Comparison of ENCODE assay signal across 8 cellular contexts in genomic region chr17:39926588-39927100, GRCh38. TPM values are rescaled to one million over a fixed set of nuclear protein-coding genes. Genes with fewer than 3 reads are reported as not detected.
DNase-seq lines count a peak whose midpoint lies in the region; ATAC-seq and TF ChIP-seq lines count a peak whose summit lies in the region.

No MANE protein-coding gene starts in this region.

- CTCF ChIA-PET in activated CD4-positive, alpha-beta T cell treated with anti-CD3 and anti-CD28 coated beads, Interleukin-2, amount 10 ng/mL, durations not matched to agents 7 days and 5 days (lab: Charles Lee), result interaction anchor here (0.5 to 1.6 kb wide), 7 partner anchors 11 to 308 kb away, joined by 3 to 6 read pairs (median 3); no protein-coding TSS in a partner anchor

- H3K27ac Mint-ChIP-seq in activated CD4-positive, alpha-beta T cell treated with anti-CD3 and anti-CD28 coated beads, Interleukin-2, amount 10 ng/mL, durations not matched to agents 7 days and 5 days, result peak overlapping the region; percentile 97
- peak overlapping the region; percentile 84 for H3K27ac Mint-ChIP-seq in mesothelial cell of epicardium

- peak; percentile 62 for DNase-seq in NK-92 treated with Interleukin-12 subunit alpha and Interleukin-12 subunit beta, amount 100 ng/mL, for 24 hours (lab: John Stamatoyannopoulos, UW)
- DNase-seq in NK-92 (lab: John Stamatoyannopoulos, UW; ENCODE audit: unreplicated experiment) (no peak), LHCN-M2 (ENCODE audit: low read depth) (peak; percentile 7), mesothelial cell of epicardium (ENCODE audit: low spot score in 2 of 2, unreplicated experiment in 2 of 2) (peak in 1 of 2 experiments; percentile 55)
- peak; percentile 83 for DNase-seq in activated CD4-positive, alpha-beta T cell treated with anti-CD3 and anti-CD28 coated beads, Interleukin-2, amount 10 ng/mL, durations not matched to agents 7 days and 5 days
- peak; percentile 38 for DNase-seq in effector CD8-positive, alpha-beta T cell (lab: John Stamatoyannopoulos, UW)
- DNase-seq in stimulated activated naive CD4-positive, alpha-beta T cell treated with Interleukin-2 at 50 U/mL for 16 hours (lab: John Stamatoyannopoulos, UW), result peak; percentile 56

- peaks cover 37% of the 10 kb centered on the region for H3K36me3 Mint-ChIP-seq in activated CD4-positive, alpha-beta T cell treated with anti-CD3 and anti-CD28 coated beads, Interleukin-2, amount 10 ng/mL, durations not matched to agents 7 days and 5 days (ENCODE audit: low read depth)
- H3K36me3 Mint-ChIP-seq in mesothelial cell of epicardium, result peaks cover 14% of the 10 kb centered on the region

- peaks cover 60% of the 10 kb centered on the region for H3K4me1 Mint-ChIP-seq in activated CD4-positive, alpha-beta T cell treated with anti-CD3 and anti-CD28 coated beads, Interleukin-2, amount 10 ng/mL, durations not matched to agents 7 days and 5 days
- H3K4me1 Mint-ChIP-seq in mesothelial cell of epicardium, result peaks cover 43% of the 10 kb centered on the region

- POLR2A ChIA-PET in activated CD4-positive, alpha-beta T cell treated with anti-CD3 and anti-CD28 coated beads, Interleukin-2, amount 10 ng/mL, durations not matched to agents 7 days and 5 days (lab: Charles Lee), result interaction anchor here (0.6 to 0.8 kb wide), 2 partner anchors 54 to 381 kb away, joined by 3 to 7 read pairs; partner anchors contain the start of gene PSMD3

- ATAC-seq in HG02623 (IDR thresholded peaks at IDR 0.05; ENCODE audit: unreplicated experiment), result no peak

- no peaks in the 10 kb centered on the region for H3K27me3 Mint-ChIP-seq in activated CD4-positive, alpha-beta T cell treated with anti-CD3 and anti-CD28 coated beads, Interleukin-2, amount 10 ng/mL, durations not matched to agents 7 days and 5 days
- no peaks in the 10 kb centered on the region for H3K27me3 Mint-ChIP-seq in mesothelial cell of epicardium (ENCODE audit: low read depth)

- no peak for TF ChIP-seq CTCF in mesothelial cell of epicardium (IDR thresholded peaks at IDR 0.05; ENCODE audit: unreplicated experiment)

- peak overlapping the region; percentile 84 for H3K4me3 Mint-ChIP-seq in activated CD4-positive, alpha-beta T cell treated with anti-CD3 and anti-CD28 coated beads, Interleukin-2, amount 10 ng/mL, durations not matched to agents 7 days and 5 days
- H3K4me3 Mint-ChIP-seq in mesothelial cell of epicardium, result peak overlapping the region; percentile 82

- H3K9me3 Mint-ChIP-seq in activated CD4-positive, alpha-beta T cell treated with anti-CD3 and anti-CD28 coated beads, Interleukin-2, amount 10 ng/mL, durations not matched to agents 7 days and 5 days, result no peaks in the 10 kb centered on the region
- H3K9me3 Mint-ChIP-seq in mesothelial cell of epicardium, result no peaks in the 10 kb centered on the region

RNA-seq across cellular contexts. Expression of gene ORMDL3, which starts 0.8 kb away (rescaled TPM):
- 29.0 and 31.7 TPM in 2 replicates for total RNA-seq in LHCN-M2 (2014; rRNA removed)
- polyA plus RNA-seq in LHCN-M2 (2012), result 54.9 TPM
- 100 to 1,000 TPM; 152 TPM for total RNA-seq in activated CD4-positive, alpha-beta T cell treated with anti-CD3 and anti-CD28 coated beads, Interleukin-2, amount 10 ng/mL, durations not matched to agents 7 days and 5 days
- total RNA-seq in mesothelial cell of epicardium, result 67.1 to 78.3 TPM (median 69.4 TPM) in 3 replicates

RNA-seq across cellular contexts. Expression of gene LRRC3C, which starts 0.9 kb away (rescaled TPM):
- total RNA-seq in LHCN-M2 (2014; rRNA removed), result not detected in 2 replicates
- not detected for polyA plus RNA-seq in LHCN-M2 (2012)
- not detected for total RNA-seq in activated CD4-positive, alpha-beta T cell treated with anti-CD3 and anti-CD28 coated beads, Interleukin-2, amount 10 ng/mL, durations not matched to agents 7 days and 5 days
- not detected in 3 replicates for total RNA-seq in mesothelial cell of epicardium

RNA-seq across cellular contexts. Expression of gene GSDMB, which starts 8.2 kb away (rescaled TPM):
- 0.98 and 1.8 TPM in 2 replicates for total RNA-seq in LHCN-M2 (2014; rRNA removed)
- 0.94 TPM for polyA plus RNA-seq in LHCN-M2 (2012)
- 10 to 100 TPM; 55.4 to 63.1 TPM for total RNA-seq in activated CD4-positive, alpha-beta T cell treated with anti-CD3 and anti-CD28 coated beads, Interleukin-2, amount 10 ng/mL, durations not matched to agents 7 days and 5 days
- 26.8 to 31.7 TPM (median 28.1 TPM) in 3 replicates for total RNA-seq in mesothelial cell of epicardium

RNA-seq across cellular contexts. Expression of gene GSDMA, which starts 36.2 kb away (rescaled TPM):
- not detected in 2 replicates for total RNA-seq in LHCN-M2 (2014; rRNA removed)
- not detected for polyA plus RNA-seq in LHCN-M2 (2012)
- total RNA-seq in activated CD4-positive, alpha-beta T cell treated with anti-CD3 and anti-CD28 coated beads, Interleukin-2, amount 10 ng/mL, durations not matched to agents 7 days and 5 days, result 1 to 10 TPM in 1 of 2 experiments, under 1 TPM in 1; 0.89 to 1.5 TPM
- total RNA-seq in mesothelial cell of epicardium, result not detected in 3 replicates

RNA-seq across cellular contexts. Expression of gene PSMD3, which starts 54.0 kb away (rescaled TPM):
- total RNA-seq in LHCN-M2 (2014; rRNA removed) (153 and 159 TPM in 2 replicates), mesothelial cell of epicardium (107 to 111 TPM (median 110 TPM) in 3 replicates)
- polyA plus RNA-seq in LHCN-M2 (2012), result 127 TPM
- total RNA-seq in activated CD4-positive, alpha-beta T cell treated with anti-CD3 and anti-CD28 coated beads, Interleukin-2, amount 10 ng/mL, durations not matched to agents 7 days and 5 days, result 10 to 100 TPM; 88.4 to 94.9 TPM
